ENCODE assay signal across 27 cellular contexts in the genomic region with DNA sequence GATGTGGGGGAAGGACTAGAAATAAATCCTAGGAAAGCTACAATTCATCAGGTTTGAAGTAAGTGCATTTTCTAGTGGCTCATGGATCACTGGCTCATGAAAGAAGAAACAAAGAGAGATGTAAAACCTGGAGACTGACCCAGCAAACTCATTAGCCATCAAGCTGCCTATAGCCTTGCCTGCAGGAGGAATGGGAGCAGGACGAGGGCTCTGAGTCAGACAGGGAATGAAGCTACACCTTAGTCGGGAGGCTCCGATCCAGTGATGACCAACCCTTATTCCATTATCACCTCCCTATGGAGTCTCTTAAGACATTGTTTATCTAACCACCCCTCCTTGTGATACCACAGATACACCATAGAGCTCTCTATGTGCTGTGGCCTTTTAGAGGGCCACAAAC.
"Had no signal": no experiment of that assay in that cellular context is flagged by ENCODE, and none has a peak within 500 bp of the region (broad histone marks: within the 10 kb centered on the region; RNA-seq: fewer than 3 reads in every experiment).

No MANE protein-coding gene starts in this region.

- DNase-seq: activated CD4-positive, alpha-beta T cell treated with anti-CD3 and anti-CD28 coated beads for 1 hour; activated T-cell treated with anti-CD3 and anti-CD28 coated beads, Interleukin-2, amount 50 U/mL, for 1 hour; aorta; central memory CD4-positive, alpha-beta T cell; dermis blood vessel endothelial cell; effector CD8-positive, alpha-beta T cell; glutamatergic neuron; islet precursor cell; lower lobe of right lung; naive B cell; posterior cingulate gyrus; retina; sigmoid colon; stimulated activated CD4-positive, alpha-beta T cell treated with anti-CD3 and anti-CD28 coated beads, Interleukin-2, amount 100 ng/mL, for 48 hours; stimulated activated CD8-positive, alpha-beta memory T cell treated with anti-CD3 and anti-CD28 coated beads, Interleukin-4, amount 100 ng/mL, for 48 hours; stimulated activated naive B cell treated with anti-CD40 and anti-IgM and Interleukin-4, amounts not matched to agents 10 μg/mL and 1 μg/mL and 100 μg/mL, for 72 hours; WERI-Rb-1 had no signal

- H3K9me3 ChIP-seq: lower lobe of right lung, sigmoid colon, vagina had no signal

- FAIRE-seq: frontal cortex, TTC549 had no signal

- H3K4me3 ChIP-seq: hepatocyte, lower lobe of right lung, sigmoid colon, smooth muscle cell, vagina had no signal

- ATAC-seq: activated naive CD4-positive, alpha-beta T cell treated with anti-CD3 and anti-CD28 coated beads, Interleukin-2, amount 50 U/mL, for 72 hours; esophagus mucosa; left lobe of liver; lower lobe of right lung; stimulated activated naive B cell treated with anti-CD40 and anti-IgM and Interleukin-4, amounts not matched to agents 10 μg/mL and 1 μg/mL and 100 μg/mL, for 72 hours had no signal

- H3K27me3 ChIP-seq: sigmoid colon, vagina had no signal

- H3K9me3 Mint-ChIP-seq: activated naive CD4-positive, alpha-beta T cell treated with anti-CD3 and anti-CD28 coated beads, Interleukin-2, amount 50 U/mL, for 72 hours; naive B cell; neural crest cell; stimulated activated naive B cell treated with anti-CD40 and anti-IgM and Interleukin-4, amounts not matched to agents 10 μg/mL and 1 μg/mL and 100 μg/mL, for 72 hours had no signal

- H3K4me1 ChIP-seq: sigmoid colon, vagina had no signal

- H3K36me3 Mint-ChIP-seq: activated naive CD4-positive, alpha-beta T cell treated with anti-CD3 and anti-CD28 coated beads, Interleukin-2, amount 50 U/mL, for 72 hours; brain; naive B cell; stimulated activated naive B cell treated with anti-CD40 and anti-IgM and Interleukin-4, amounts not matched to agents 10 μg/mL and 1 μg/mL and 100 μg/mL, for 72 hours had no signal

- H3K27ac Mint-ChIP-seq: activated naive CD4-positive, alpha-beta T cell treated with anti-CD3 and anti-CD28 coated beads, Interleukin-2, amount 50 U/mL, for 72 hours; brain; naive B cell; stimulated activated naive B cell treated with anti-CD40 and anti-IgM and Interleukin-4, amounts not matched to agents 10 μg/mL and 1 μg/mL and 100 μg/mL, for 72 hours had no signal

- H3K27ac ChIP-seq: hepatocyte, lower lobe of right lung, sigmoid colon, vagina, WERI-Rb-1 had no signal

- H3K4me1 Mint-ChIP-seq: brain, naive B cell, neural crest cell had no signal

- H3K4me3 Mint-ChIP-seq: brain; naive B cell; neural crest cell; stimulated activated naive B cell treated with anti-CD40 and anti-IgM and Interleukin-4, amounts not matched to agents 10 μg/mL and 1 μg/mL and 100 μg/mL, for 72 hours had no signal

- H3K36me3 ChIP-seq: lower lobe of right lung, sigmoid colon, vagina, WERI-Rb-1 had no signal
